ENCODE assay signal across 24 cellular contexts in the genomic region with DNA sequence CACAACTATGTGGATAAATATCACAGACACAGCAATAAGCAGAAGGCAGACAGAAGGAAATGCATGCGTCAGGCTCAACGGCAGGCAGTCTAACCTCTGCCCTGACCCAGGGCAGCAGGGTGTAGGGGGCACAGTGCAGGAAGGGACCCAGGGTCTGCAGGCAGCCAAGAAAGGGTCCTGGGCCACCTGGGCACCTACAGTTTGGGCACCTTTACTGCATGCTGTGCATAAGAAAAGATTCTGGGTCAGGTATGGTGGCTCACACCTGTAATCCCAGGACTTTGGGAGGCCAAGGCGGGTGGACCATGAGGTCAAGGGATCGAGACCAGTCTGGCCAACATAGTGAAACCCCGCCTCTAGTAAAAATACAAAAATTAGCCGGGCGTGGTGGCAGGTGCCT. TPM values are rescaled to one million over a fixed set of nuclear protein-coding genes. Genes with fewer than 3 reads are reported as not detected.
DNase-seq lines count a peak whose midpoint lies in the region; ATAC-seq and TF ChIP-seq lines count a peak whose summit lies in the region.
"Had no signal": no experiment of that assay in that cellular context is flagged by ENCODE, and none has a peak within 500 bp of the region (broad histone marks: within the 10 kb centered on the region; RNA-seq: fewer than 3 reads in every experiment).

No MANE protein-coding gene starts in this region.

- H3K9me3 Mint-ChIP-seq in chondrocyte (ENCODE audit: low read depth): no peaks in the 10 kb centered on the region
- peaks cover 5% of the 10 kb centered on the region for H3K9me3 Mint-ChIP-seq in stimulated activated memory B cell treated with anti-CD40 and anti-IgM and Interleukin-4, amounts not matched to agents 10 μg/mL and 1 μg/mL and 100 μg/mL, for 72 hours
- H3K9me3 Mint-ChIP-seq in neural progenitor cell: no peaks in the 10 kb centered on the region
- no peaks in the 10 kb centered on the region for H3K9me3 Mint-ChIP-seq in natural killer cell treated with Interleukin-12 subunit alpha and Interleukin-12 subunit beta and Interleukin-15 and Interleukin-18, amount 100 ng/mL, for 72 hours
- H3K9me3 Mint-ChIP-seq: CD14-positive monocyte; CD4-positive, alpha-beta T cell; CD8-positive, alpha-beta memory T cell; GM23338; H9 had no signal

- H3K27ac Mint-ChIP-seq in chondrocyte (ENCODE audit: unreplicated experiment) (no peak overlapping the region), neural progenitor cell (no peak overlapping the region)
- H3K27ac Mint-ChIP-seq in stimulated activated memory B cell treated with anti-CD40 and anti-IgM and Interleukin-4, amounts not matched to agents 10 μg/mL and 1 μg/mL and 100 μg/mL, for 72 hours: peak overlapping the region; percentile 100
- no peak overlapping the region for H3K27ac Mint-ChIP-seq in natural killer cell treated with Interleukin-12 subunit alpha and Interleukin-12 subunit beta and Interleukin-15 and Interleukin-18, amount 100 ng/mL, for 72 hours
- H3K27ac Mint-ChIP-seq: CD4-positive, alpha-beta T cell; GM23338; H9 had no signal

- H3K4me1 ChIP-seq in OCI-LY3 (ENCODE audit: low read length) (peaks cover 68% of the 10 kb centered on the region), neural progenitor cell (no peaks in the 10 kb centered on the region)
- H3K4me1 ChIP-seq: A549, BE2C had no signal

- no peaks in the 10 kb centered on the region for H4K20me1 ChIP-seq in OCI-LY3 (ENCODE audit: insufficient read depth, low read length)
- H4K20me1 ChIP-seq in neural progenitor cell (ENCODE audit: low read depth): no peaks in the 10 kb centered on the region

- H2AFZ ChIP-seq in OCI-LY3 (ENCODE audit: low read depth, low read length) (no peak overlapping the region), neural progenitor cell (replicated peaks) (no peak overlapping the region)
- H2AFZ ChIP-seq: GM23338 had no signal

- peak overlapping the region; percentile 97 for H3K27ac ChIP-seq in OCI-LY3 (ENCODE audit: low read length)
- H3K27ac ChIP-seq in neural progenitor cell: no peak overlapping the region
- H3K27ac ChIP-seq: A549; BLaER1 treated with 17β-estradiol and CSF1 and Interleukin-3, amounts not matched to agents 10 nM and 100 nM had no signal

- H3K79me2 ChIP-seq in OCI-LY3 (ENCODE audit: low read length): peaks cover 50% of the 10 kb centered on the region
- no peaks in the 10 kb centered on the region for H3K79me2 ChIP-seq in neural progenitor cell (ENCODE audit: low read depth)

- H3K4me3 Mint-ChIP-seq in chondrocyte (ENCODE audit: unreplicated experiment) (no peak overlapping the region), neural progenitor cell (no peak overlapping the region)
- no peak overlapping the region for H3K4me3 Mint-ChIP-seq in stimulated activated memory B cell treated with anti-CD40 and anti-IgM and Interleukin-4, amounts not matched to agents 10 μg/mL and 1 μg/mL and 100 μg/mL, for 72 hours
- no peak overlapping the region for H3K4me3 Mint-ChIP-seq in natural killer cell treated with Interleukin-12 subunit alpha and Interleukin-12 subunit beta and Interleukin-15 and Interleukin-18, amount 100 ng/mL, for 72 hours
- H3K4me3 Mint-ChIP-seq: CD14-positive monocyte; CD4-positive, alpha-beta T cell; CD8-positive, alpha-beta memory T cell; GM23338; H9 had no signal

- H3K4me3 ChIP-seq in OCI-LY3 (ENCODE audit: low read length) (no peak overlapping the region), neural progenitor cell (no peak overlapping the region), foreskin fibroblast (ENCODE audit: low read depth in 1 of 2, low read length in 2 of 2) (no peak overlapping the region)
- H3K4me3 ChIP-seq: A549; BLaER1 treated with 17β-estradiol and CSF1 and Interleukin-3, amounts not matched to agents 10 nM and 100 nM; GM12878; GM23338 had no signal

- no peaks in the 10 kb centered on the region for H3F3A ChIP-seq in neural progenitor cell (ENCODE audit: low read depth)

- intact Hi-C loops in posterior vena cava (cut with DNase I): no loop called here

- H3K36me3 Mint-ChIP-seq in chondrocyte (ENCODE audit: low read depth): peaks cover 6% of the 10 kb centered on the region
- H3K36me3 Mint-ChIP-seq in stimulated activated memory B cell treated with anti-CD40 and anti-IgM and Interleukin-4, amounts not matched to agents 10 μg/mL and 1 μg/mL and 100 μg/mL, for 72 hours: peaks cover 85% of the 10 kb centered on the region
- peaks cover 7% of the 10 kb centered on the region for H3K36me3 Mint-ChIP-seq in neural progenitor cell
- H3K36me3 Mint-ChIP-seq in natural killer cell treated with Interleukin-12 subunit alpha and Interleukin-12 subunit beta and Interleukin-15 and Interleukin-18, amount 100 ng/mL, for 72 hours: no peaks in the 10 kb centered on the region

- H3K9me3 ChIP-seq in OCI-LY3 (ENCODE audit: insufficient read depth, low read length) (peaks cover 9% of the 10 kb centered on the region; the same call in 1 of the 2 replicates), neural progenitor cell (ENCODE audit: low read depth) (no peaks in the 10 kb centered on the region)
- H3K9me3 ChIP-seq: A549; BE2C; BLaER1 treated with 17β-estradiol and CSF1 and Interleukin-3, amounts not matched to agents 10 nM and 100 nM had no signal

- H3K27me3 Mint-ChIP-seq in chondrocyte (ENCODE audit: low read depth): no peaks in the 10 kb centered on the region
- no peaks in the 10 kb centered on the region for H3K27me3 Mint-ChIP-seq in stimulated activated memory B cell treated with anti-CD40 and anti-IgM and Interleukin-4, amounts not matched to agents 10 μg/mL and 1 μg/mL and 100 μg/mL, for 72 hours
- no peaks in the 10 kb centered on the region for H3K27me3 Mint-ChIP-seq in neural progenitor cell (ENCODE audit: insufficient read depth, low read depth)
- H3K27me3 Mint-ChIP-seq in natural killer cell treated with Interleukin-12 subunit alpha and Interleukin-12 subunit beta and Interleukin-15 and Interleukin-18, amount 100 ng/mL, for 72 hours: no peaks in the 10 kb centered on the region
- H3K27me3 Mint-ChIP-seq: CD4-positive, alpha-beta T cell; CD8-positive, alpha-beta memory T cell had no signal

- H3K4me2 ChIP-seq in OCI-LY3 (ENCODE audit: low read length) (no peak overlapping the region), neural progenitor cell (no peak overlapping the region)
- H3K4me2 ChIP-seq: A549; BLaER1 treated with 17β-estradiol and CSF1 and Interleukin-3, amounts not matched to agents 10 nM and 100 nM; GM23338 had no signal

- H3K9ac ChIP-seq in OCI-LY3 (ENCODE audit: low read length): peak overlapping the region; percentile 8; the same call in 1 of the 2 replicates
- no peak overlapping the region for H3K9ac ChIP-seq in neural progenitor cell
- H3K9ac ChIP-seq: BLaER1 treated with 17β-estradiol and CSF1 and Interleukin-3, amounts not matched to agents 10 nM and 100 nM had no signal

- no peaks in the 10 kb centered on the region for H3K27me3 ChIP-seq in OCI-LY3 (ENCODE audit: low read depth, low read length)
- no peaks in the 10 kb centered on the region for H3K27me3 ChIP-seq in neural progenitor cell
- H3K27me3 ChIP-seq: BE2C; BLaER1 treated with 17β-estradiol and CSF1 and Interleukin-3, amounts not matched to agents 10 nM and 100 nM had no signal

- peaks cover 68% of the 10 kb centered on the region for H3K36me3 ChIP-seq in OCI-LY3 (replicated peaks; ENCODE audit: low read depth, low read length)
- H3K36me3 ChIP-seq in neural progenitor cell: no peaks in the 10 kb centered on the region

- DNase-seq in chondrocyte (ENCODE audit: low spot score): peak; percentile 55
- DNase-seq in posterior vena cava (ENCODE audit: low spot score): peak; percentile 53
- no peak for DNase-seq in neural progenitor cell (ENCODE audit: low spot score)
- DNase-seq in foreskin fibroblast: no peak
- no peak for DNase-seq in natural killer cell treated with Interleukin-12 subunit alpha and Interleukin-12 subunit beta and Interleukin-15 and Interleukin-18, amount 100 ng/mL, for 72 hours (ENCODE audit: low spot score)
- DNase-seq: 8988T; ACHN; AML-193; BE2C; CD4-positive, alpha-beta T cell; CD8-positive, alpha-beta memory T cell; DMS 273 treated with DMSO at 0.1 percent for 48 hours; DMS79; EL; GDM1; H9 had no signal

- H3K4me1 Mint-ChIP-seq in chondrocyte (ENCODE audit: low read depth): no peaks in the 10 kb centered on the region
- peaks cover 58% of the 10 kb centered on the region for H3K4me1 Mint-ChIP-seq in stimulated activated memory B cell treated with anti-CD40 and anti-IgM and Interleukin-4, amounts not matched to agents 10 μg/mL and 1 μg/mL and 100 μg/mL, for 72 hours
- H3K4me1 Mint-ChIP-seq in neural progenitor cell: no peaks in the 10 kb centered on the region
- H3K4me1 Mint-ChIP-seq in natural killer cell treated with Interleukin-12 subunit alpha and Interleukin-12 subunit beta and Interleukin-15 and Interleukin-18, amount 100 ng/mL, for 72 hours (ENCODE audit: low read depth in 2 of 2): peaks cover 29 to 36% of the 10 kb centered on the region in 2 donors
- H3K4me1 Mint-ChIP-seq: GM23338, H9 had no signal

- no peak for ATAC-seq in stimulated activated memory B cell treated with anti-CD40 and anti-IgM and Interleukin-4, amounts not matched to agents 10 μg/mL and 1 μg/mL and 100 μg/mL, for 72 hours
- no peak for ATAC-seq in natural killer cell treated with Interleukin-12 subunit alpha and Interleukin-12 subunit beta and Interleukin-15 and Interleukin-18, amount 100 ng/mL, for 72 hours
- ATAC-seq: A549, GM12878, GM23338, HCT116 had no signal

- TF ChIP-seq CTCF in OCI-LY3 (IDR thresholded peaks at IDR 0.05; ENCODE audit: low read depth, low read length) (no peak), chondrocyte (IDR thresholded peaks at IDR 0.05) (no peak), neural progenitor cell (IDR thresholded peaks at IDR 0.05) (no peak), foreskin fibroblast (IDR thresholded peaks at IDR 0.05; ENCODE audit: low read depth, low read length) (no peak)

RNA-seq across cellular contexts. Expression of gene PASK, which starts 17.7 kb away (rescaled TPM):
- 4.4 to 13.8 TPM (median 4.5 TPM) in 3 replicates for total RNA-seq in chondrocyte
- total RNA-seq in posterior vena cava: 1 to 10 TPM; 2.3 to 4.4 TPM
- total RNA-seq in neural progenitor cell (ENCODE audit: low replicate concordance): 20.3 and 35.1 TPM in 2 replicates
- 10 to 100 TPM; 69.5 to 78.9 TPM for total RNA-seq in natural killer cell treated with Interleukin-12 subunit alpha and Interleukin-12 subunit beta and Interleukin-15 and Interleukin-18, amount 100 ng/mL, for 72 hours

RNA-seq across cellular contexts. Expression of gene PPP1R7, which starts 18.7 kb away (rescaled TPM):
- total RNA-seq in chondrocyte (43.1 to 54.2 TPM (median 44.3 TPM) in 3 replicates), posterior vena cava (10 to 100 TPM; 49.3 to 53.0 TPM), neural progenitor cell (ENCODE audit: low replicate concordance) (40.0 and 52.9 TPM in 2 replicates)
- total RNA-seq in natural killer cell treated with Interleukin-12 subunit alpha and Interleukin-12 subunit beta and Interleukin-15 and Interleukin-18, amount 100 ng/mL, for 72 hours: 100 to 1,000 TPM in 1 of 2 donors, 10 to 100 TPM in 1; 54.8 to 109 TPM

RNA-seq across cellular contexts. Expression of gene MTERF4, which starts 29.4 kb away (rescaled TPM):
- 21.5 to 34.1 TPM (median 22.6 TPM) in 3 replicates for total RNA-seq in chondrocyte
- total RNA-seq in posterior vena cava: 10 to 100 TPM; 17.1 to 17.8 TPM
- 42.2 and 58.1 TPM in 2 replicates for total RNA-seq in neural progenitor cell (ENCODE audit: low replicate concordance)
- total RNA-seq in natural killer cell treated with Interleukin-12 subunit alpha and Interleukin-12 subunit beta and Interleukin-15 and Interleukin-18, amount 100 ng/mL, for 72 hours: 10 to 100 TPM; 38.1 to 40.5 TPM

RNA-seq across cellular contexts. Expression of gene ANO7, which starts 56.9 kb away (rescaled TPM):
- total RNA-seq in chondrocyte: 0.48 to 2.2 TPM (median 1.5 TPM) in 3 replicates
- total RNA-seq in posterior vena cava: under 1 TPM; 0.32 to 0.95 TPM
- total RNA-seq in neural progenitor cell (ENCODE audit: low replicate concordance): 1.8 TPM in 1 of 2 replicates, not detected in the other
- total RNA-seq in natural killer cell treated with Interleukin-12 subunit alpha and Interleukin-12 subunit beta and Interleukin-15 and Interleukin-18, amount 100 ng/mL, for 72 hours: 1 to 10 TPM; 2.8 to 7.1 TPM

Comparison
In these comparisons a context has a peak if more than half of its experiments do, and no peak if none do; other contexts are left out.
1. DNase-seq: peak in chondrocyte (single experiment) and posterior vena cava (single experiment); none in neural progenitor cell (single experiment), foreskin fibroblast (0 of 2) and natural killer cell treated with Interleukin-12 subunit alpha and Interleukin-12 subunit beta and Interleukin-15 and Interleukin-18, amount 100 ng/mL, for 72 hours (single experiment).